Comparison of ENCODE assay signal across 23 cellular contexts in genomic region chr13:113965968-113966884, GRCh38. TPM values are rescaled to one million over a fixed set of nuclear protein-coding genes. Genes with fewer than 3 reads are reported as not detected.
"Had no signal": no experiment of that assay in that cellular context is flagged by ENCODE, and none has a peak within 500 bp of the region (broad histone marks: within the 10 kb centered on the region; RNA-seq: fewer than 3 reads in every experiment).

No MANE protein-coding gene starts in this region.

- H3K9me3 ChIP-seq: colonic mucosa, esophagus muscularis mucosa, gastroesophageal sphincter, heart left ventricle, left lung, lower lobe of right lung, mucosa of descending colon had no signal

- H3K27me3 ChIP-seq: colonic mucosa, esophagus muscularis mucosa, gastroesophageal sphincter, heart left ventricle, left lung had no signal

- DNase-seq: colonic mucosa; cortex of kidney; effector CD8-positive, alpha-beta T cell; effector memory CD8-positive, alpha-beta T cell; endodermal cell; foreskin keratinocyte; hypothalamus; immature natural killer cell; mesenchymal stem cell; naive B cell had no signal

- H3K27ac ChIP-seq: colonic mucosa, esophagus muscularis mucosa, foreskin keratinocyte, gastroesophageal sphincter, heart left ventricle, left lung, lower lobe of right lung had no signal

- ATAC-seq: effector memory CD8-positive, alpha-beta T cell; foreskin keratinocyte; gastroesophageal sphincter; heart left ventricle; left cardiac atrium; left lung; left ventricle myocardium superior; lower lobe of right lung; mucosa of descending colon had no signal

- FAIRE-seq: endometrium, frontal cortex, keratinocyte had no signal

- H3K4me3 ChIP-seq: colonic mucosa, esophagus muscularis mucosa, gastroesophageal sphincter, heart left ventricle, left lung, lower lobe of right lung, mucosa of descending colon had no signal

- H3K36me3 ChIP-seq: colonic mucosa, gastroesophageal sphincter, heart left ventricle, left lung, lower lobe of right lung had no signal

RNA-seq across cellular contexts. Expression of gene C13orf46, which starts 7.7 kb away (rescaled TPM):
- total RNA-seq: epithelial cell of proximal tubule, foreskin keratinocyte, myocyte had no signal
- polyA plus RNA-seq: keratinocyte had no signal
